In the genomic region with DNA sequence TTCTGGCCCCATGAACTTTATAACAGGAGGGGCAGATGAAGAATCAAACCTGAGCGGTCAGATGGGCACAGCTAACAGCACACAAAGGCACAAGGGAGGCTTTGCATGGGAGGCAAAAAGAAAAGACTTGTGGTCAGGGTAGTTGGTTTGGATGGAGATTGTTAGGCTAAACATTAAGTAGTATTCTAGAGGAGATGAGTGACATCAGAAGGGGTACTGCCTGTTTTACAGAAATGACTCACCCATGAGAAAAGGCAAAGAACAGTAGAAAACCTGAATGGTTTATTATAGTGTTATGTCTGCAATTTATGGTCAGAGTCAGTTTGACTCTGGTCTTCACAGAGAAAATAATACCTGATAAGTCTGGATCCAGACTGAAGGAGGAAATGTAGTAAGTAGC, we compare ENCODE assay signal across 20 cellular contexts.
A peak's percentile ranks its signal among the peaks of the same experiment; 100 is the strongest.
DNase-seq lines count a peak whose midpoint lies in the region; ATAC-seq lines count a peak whose summit lies in the region.
"Had no signal": no experiment of that assay in that cellular context is flagged by ENCODE, and none has a peak within 500 bp of the region (broad histone marks: within the 10 kb centered on the region; RNA-seq: fewer than 3 reads in every experiment).

No MANE protein-coding gene starts in this region.

- no peaks in the 10 kb centered on the region for H3K9me3 ChIP-seq in MG63

- H3K27me3 ChIP-seq in MG63 = peaks cover 13% of the 10 kb centered on the region; the same call in 1 of the 2 replicates

- peak; percentile 38 for DNase-seq in LHCN-M2 (ENCODE audit: low read depth)
- no peak for DNase-seq in MG63
- DNase-seq in NCI-H526 treated with DMSO at 0.1 percent for 48 hours (lab: John Stamatoyannopoulos, UW) = no peak
- no peak for DNase-seq in stimulated activated naive CD8-positive, alpha-beta T cell treated with anti-CD3 and anti-CD28 coated beads, Interleukin-15, Interleukin-2, amounts not matched to agents 100 U/mL and 50 U/mL, for 24 hours
- DNase-seq: AML-193; CD4-positive, CD25-positive, alpha-beta regulatory T cell; DND-41; GF-D8; H7; NCI-H1048; NCI-H146; NCI-H2107; NCI-H226 had no signal

- ATAC-seq in GM18511 (IDR thresholded peaks at IDR 0.05; ENCODE audit: unreplicated experiment) = peak; percentile 75
- peak; percentile 60 for ATAC-seq in GM21528 (IDR thresholded peaks at IDR 0.05; ENCODE audit: low FRiP score, unreplicated experiment)
- ATAC-seq in HG03139 (IDR thresholded peaks at IDR 0.05; ENCODE audit: unreplicated experiment) = peak; percentile 76
- ATAC-seq in GM21390 (IDR thresholded peaks at IDR 0.05; ENCODE audit: unreplicated experiment) = no peak
- ATAC-seq in stimulated activated naive CD8-positive, alpha-beta T cell treated with anti-CD3 and anti-CD28 coated beads, Interleukin-15, Interleukin-2, amounts not matched to agents 100 U/mL and 50 U/mL, for 24 hours = no peak
- ATAC-seq: K562, Right ventricle myocardium inferior had no signal

- no peaks in the 10 kb centered on the region for H3K36me3 ChIP-seq in MG63

- no peak overlapping the region for H3K4me3 ChIP-seq in MG63
- H3K4me3 ChIP-seq: K562, SK-N-MC had no signal

Comparison
In these comparisons a context has a peak if more than half of its experiments do, and no peak if none do; other contexts are left out.
1. ATAC-seq: peak in GM18511 (single experiment), GM21528 (single experiment) and HG03139 (single experiment); none in GM21390 (single experiment) and stimulated activated naive CD8-positive, alpha-beta T cell treated with anti-CD3 and anti-CD28 coated beads, Interleukin-15, Interleukin-2, amounts not matched to agents 100 U/mL and 50 U/mL, for 24 hours (single experiment).